8 cellular contexts compared by ENCODE assay signal in genomic region chr15:64153480-64154367, GRCh38. TPM values are rescaled to one million over a fixed set of nuclear protein-coding genes. Genes with fewer than 3 reads are reported as not detected.
A peak's percentile ranks its signal among the peaks of the same experiment; 100 is the strongest.
DNase-seq lines count a peak whose midpoint lies in the region; ATAC-seq and TF ChIP-seq lines count a peak whose summit lies in the region.

No MANE protein-coding gene starts in this region.

- peaks cover 37% of the 10 kb centered on the region for H3K4me1 Mint-ChIP-seq in CD8-positive, alpha-beta T cell (ENCODE audit: low read depth)

- H3K36me3 ChIP-seq in CD8-positive, alpha-beta T cell (ENCODE audit: insufficient read depth, low read length): peaks cover 26% of the 10 kb centered on the region

- TF ChIP-seq CTCF in CD8-positive, alpha-beta T cell (IDR thresholded peaks at IDR 0.05): peak; percentile 78
- TF ChIP-seq CTCF in dorsolateral prefrontal cortex (IDR thresholded peaks at IDR 0.05 in 54 of 56, conservative IDR thresholded peaks at IDR 0.05 in 2 of 56; ENCODE audit: low read depth in 1 of 56, partially characterized antibody in 56 of 56): peak; percentile 80 to 99 (median 97)

- peak overlapping the region; percentile 56 for H3K27ac Mint-ChIP-seq in CD8-positive, alpha-beta T cell

- intact Hi-C loops in CD8-positive, alpha-beta T cell (cut with DNase I, micrococcal nuclease): loop anchor here (1.0 to 10.0 kb wide), 4 partner anchors 11 to 866 kb away; no protein-coding TSS in a partner anchor
- intact Hi-C loops in dorsolateral prefrontal cortex (cut with DNase I): loop anchor here (2.0 to 10.0 kb wide), 4 partner anchors 57 to 549 kb away; no protein-coding TSS in a partner anchor

- ATAC-seq in CD8-positive, alpha-beta T cell: peak; percentile 96
- ATAC-seq in GM19452 (IDR thresholded peaks at IDR 0.05; ENCODE audit: unreplicated experiment) (peak; percentile 48), HG03575 (IDR thresholded peaks at IDR 0.05; ENCODE audit: extremely low read depth, insufficient number of reproducible peaks, low FRiP score, unreplicated experiment) (peak; percentile 39)

- DNase-seq in CD8-positive, alpha-beta T cell: peak; percentile 85 to 96 (median 91)
- DNase-seq in NCI-H82 (lab: John Stamatoyannopoulos, UW): peak; percentile 95
- peak; percentile 95 to 96 for DNase-seq in activated CD4-positive, alpha-beta T cell treated with anti-CD3 and anti-CD28 coated beads, Interleukin-2, amount 50 U/mL, for 48 hours
- peak; percentile 91 to 95 (median 92) for DNase-seq in dorsolateral prefrontal cortex
- DNase-seq in lung microvascular endothelial cell (ENCODE audit: low read depth in 2 of 2): peak; percentile 88 to 89
- DNase-seq in stimulated activated CD8-positive, alpha-beta memory T cell treated with anti-CD3 and anti-CD28 coated beads, Interleukin-12 subunit alpha, Interleukin-12 subunit beta, amount 100 ng/mL, for 24 hours (ENCODE audit: extremely low read depth): peak; percentile 71

- H3K9me3 ChIP-seq in CD8-positive, alpha-beta T cell (ENCODE audit: low read length): no peaks in the 10 kb centered on the region

- POLR2A ChIA-PET in CD8-positive, alpha-beta T cell (lab: Charles Lee): interaction anchor here (0.8 to 2.7 kb wide), 4 partner anchors 9 to 234 kb away, joined by 3 to 25 read pairs (median 4); partner anchors contain the start of genes PPIB and SNX1

- CTCF ChIA-PET in CD8-positive, alpha-beta T cell (lab: Charles Lee): interaction anchor here (0.5 to 2.8 kb wide), 23 partner anchors 9 to 1434 kb away, joined by 3 to 18 read pairs (median 3); partner anchors contain the start of gene PPIB

- no peak overlapping the region for H3K27ac ChIP-seq in CD8-positive, alpha-beta T cell (ENCODE audit: low read depth, low read length)
- peak overlapping the region in 57 of 59 donors; percentile 1 to 96 (median 80) for H3K27ac ChIP-seq in dorsolateral prefrontal cortex

- H3K9me3 Mint-ChIP-seq in CD8-positive, alpha-beta T cell: no peaks in the 10 kb centered on the region

- H3K27me3 ChIP-seq in CD8-positive, alpha-beta T cell (ENCODE audit: insufficient read depth, low read length): peaks cover 14% of the 10 kb centered on the region
- peaks cover 0 to 19% (median 5%) of the 10 kb centered on the region in 45 donors for H3K27me3 ChIP-seq in dorsolateral prefrontal cortex

- H3K27me3 Mint-ChIP-seq in CD8-positive, alpha-beta T cell (ENCODE audit: low read depth): peaks cover 3% of the 10 kb centered on the region

- H3K4me3 Mint-ChIP-seq in CD8-positive, alpha-beta T cell: peak overlapping the region; percentile 70

- peaks cover 41% of the 10 kb centered on the region for H3K36me3 Mint-ChIP-seq in CD8-positive, alpha-beta T cell

- H3K4me3 ChIP-seq in CD8-positive, alpha-beta T cell (ENCODE audit: low read depth, low read length): no peak overlapping the region
- peak overlapping the region in 56 of 59 donors; percentile 5 to 86 (median 70) for H3K4me3 ChIP-seq in dorsolateral prefrontal cortex

- peaks cover 33% of the 10 kb centered on the region for H3K4me1 ChIP-seq in CD8-positive, alpha-beta T cell (ENCODE audit: insufficient read depth, low read length)

RNA-seq across cellular contexts. Expression of gene SNX22, which starts 2.2 kb away (rescaled TPM):
- under 1 TPM; 0.33 to 0.60 TPM for total RNA-seq in CD8-positive, alpha-beta T cell
- 10 to 100 TPM in 113 of 120 experiments, 1 to 10 TPM in 7; 3.1 to 59.1 (median 19.8) TPM for total RNA-seq in dorsolateral prefrontal cortex
- under 0.01 and 0.20 TPM in 2 replicates for total RNA-seq in lung microvascular endothelial cell

RNA-seq across cellular contexts. Expression of gene PPIB, which starts 9.1 kb away (rescaled TPM):
- 100 to 1,000 TPM; 148 to 156 TPM for total RNA-seq in CD8-positive, alpha-beta T cell
- total RNA-seq in dorsolateral prefrontal cortex (100 to 1,000 TPM in 85 of 120 experiments, 10 to 100 TPM in 35; 75.2 to 173 (median 106) TPM), lung microvascular endothelial cell (579 and 623 TPM in 2 replicates)

RNA-seq across cellular contexts. Expression of gene SNX1, which starts 57.9 kb away (rescaled TPM):
- total RNA-seq in CD8-positive, alpha-beta T cell: 10 to 100 TPM; 61.0 to 65.8 TPM
- 100 to 1,000 TPM in 82 of 120 experiments, 10 to 100 TPM in 38; 71.7 to 193 (median 110) TPM for total RNA-seq in dorsolateral prefrontal cortex
- total RNA-seq in lung microvascular endothelial cell: 24.6 and 32.5 TPM in 2 replicates

Comparison
In these comparisons a context has a peak if more than half of its experiments do, and no peak if none do; other contexts are left out.
1. ATAC-seq: peak in every context shown above with its lines; median percentile 96 in CD8-positive, alpha-beta T cell; 48 in GM19452; 39 in HG03575.